24 cellular contexts compared by ENCODE assay signal in the genomic region with DNA sequence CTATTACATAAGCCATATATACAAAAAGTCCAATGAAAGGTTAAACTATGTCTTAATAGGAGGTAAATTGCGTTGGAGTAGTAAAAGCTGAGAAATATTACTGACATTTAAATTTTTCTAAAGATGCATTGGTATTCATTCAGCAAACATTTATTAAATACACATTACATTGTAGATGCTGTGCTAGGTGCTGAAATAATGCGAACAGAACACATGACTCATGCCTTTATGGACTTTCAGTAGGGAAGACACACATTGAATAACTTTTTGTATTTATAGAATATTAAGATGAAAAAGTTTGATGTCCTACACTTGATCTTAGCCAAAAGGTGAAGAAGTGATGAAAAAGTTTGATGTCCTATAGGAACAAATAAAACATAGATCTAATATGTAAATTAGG.
DNase-seq lines count a peak whose midpoint lies in the region; ATAC-seq, FAIRE-seq and TF ChIP-seq lines count a peak whose summit lies in the region.
"Had no signal": no experiment of that assay in that cellular context is flagged by ENCODE, and none has a peak within 500 bp of the region (broad histone marks: within the 10 kb centered on the region; RNA-seq: fewer than 3 reads in every experiment).

No MANE protein-coding gene starts in this region.

- peak overlapping the region; percentile 91 for H3K27ac ChIP-seq in ACC112 (ENCODE audit: low read depth, low read length)
- H3K27ac ChIP-seq: BLaER1, PC-9 had no signal

- no peaks in the 10 kb centered on the region for H3K79me2 ChIP-seq in ACC112 (ENCODE audit: control insufficient read depth, insufficient read depth, low read length, unreplicated experiment)

- H3K4me3 ChIP-seq in ACC112 (ENCODE audit: low read depth, low read length), result peak overlapping the region; percentile 44; the same call in 1 of the 2 replicates
- no peak overlapping the region for H3K4me3 ChIP-seq in bronchial epithelial cell (ENCODE audit: low read depth, low read length)
- no peak overlapping the region for H3K4me3 ChIP-seq in fibroblast of villous mesenchyme (ENCODE audit: low read depth, low read length)
- H3K4me3 ChIP-seq: BLaER1, PC-9 had no signal

- no peak for ATAC-seq in GM19324 (IDR thresholded peaks at IDR 0.05; ENCODE audit: low FRiP score, unreplicated experiment)
- ATAC-seq: CD8-positive, alpha-beta T cell had no signal

- peak overlapping the region; percentile 9 for H2AFZ ChIP-seq in ACC112 (ENCODE audit: low read length, unreplicated experiment)
- H2AFZ ChIP-seq: PC-9 had no signal

- H3K36me3 ChIP-seq in ACC112 (ENCODE audit: insufficient read depth, low read length), result no peaks in the 10 kb centered on the region
- H3K36me3 ChIP-seq in bronchial epithelial cell (ENCODE audit: control insufficient read depth, insufficient read depth, low read length), result no peaks in the 10 kb centered on the region
- H3K36me3 ChIP-seq: BLaER1 had no signal

- peaks cover 34% of the 10 kb centered on the region for H3K4me1 ChIP-seq in ACC112 (ENCODE audit: control insufficient read depth, insufficient read depth, low read length, unreplicated experiment)
- H3K4me1 ChIP-seq: BLaER1 had no signal

- FAIRE-seq in bronchial epithelial cell (lab: Jason Lieb, UNC), result no peak
- FAIRE-seq: D721Med, GM12891, GM18507, H1 had no signal

- TF ChIP-seq CTCF in bronchial epithelial cell (IDR thresholded peaks at IDR 0.05; ENCODE audit: insufficient read depth, low read length, severe bottlenecking), result no peak
- TF ChIP-seq CTCF in fibroblast of villous mesenchyme (IDR thresholded peaks at IDR 0.05; ENCODE audit: insufficient read depth, low read depth, low read length), result no peak

- no peaks in the 10 kb centered on the region for H3K27me3 ChIP-seq in ACC112 (ENCODE audit: insufficient read depth, low read length)
- H3K27me3 ChIP-seq in bronchial epithelial cell (ENCODE audit: control insufficient read depth, insufficient read depth, low read length), result no peaks in the 10 kb centered on the region
- H3K27me3 ChIP-seq: BLaER1 had no signal

- DNase-seq in M059J (ENCODE audit: low read depth) (peak; percentile 24), bronchial epithelial cell (ENCODE audit: low read depth) (peak; percentile 66), fibroblast of villous mesenchyme (ENCODE audit: low read depth) (peak; percentile 28), NCI-H526 (lab: John Stamatoyannopoulos, UW) (no peak), DMS 273 (lab: John Stamatoyannopoulos, UW; ENCODE audit: unreplicated experiment) (no peak), activated T-cell treated with anti-CD3 and anti-CD28 coated beads for 4 hours (no peak)
- DNase-seq: 8988T; CD8-positive, alpha-beta T cell; DMS79 treated with DMSO at 0.1 percent for 48 hours; GF-D8; Karpas-422; NCI-H1105 treated with DMSO at 0.1 percent for 48 hours; NCI-H187; NCI-H2171; NCI-H446 treated with DMSO at 0.1 percent for 48 hours; NCI-H748 treated with DMSO at 0.1 percent for 48 hours; PC-9 had no signal

Comparison
In these comparisons a context has a peak if more than half of its experiments do, and no peak if none do; other contexts are left out.
1. DNase-seq: peak in M059J (single experiment), bronchial epithelial cell (single experiment) and fibroblast of villous mesenchyme (single experiment); none in NCI-H526 (0 of 2), DMS 273 (single experiment) and activated T-cell treated with anti-CD3 and anti-CD28 coated beads for 4 hours (single experiment).